27 cellular contexts compared by ENCODE assay signal in genomic region chr4:77003400-77003799, GRCh38. TPM values are rescaled to one million over a fixed set of nuclear protein-coding genes. Genes with fewer than 3 reads are reported as not detected.
DNase-seq lines count a peak whose midpoint lies in the region; ATAC-seq lines count a peak whose summit lies in the region.
"Had no signal": no experiment of that assay in that cellular context is flagged by ENCODE, and none has a peak within 500 bp of the region (broad histone marks: within the 10 kb centered on the region; RNA-seq: fewer than 3 reads in every experiment).

No MANE protein-coding gene starts in this region.

- no peaks in the 10 kb centered on the region for H3K9me3 ChIP-seq in iPS-20b (ENCODE audit: insufficient read depth, low read depth, low read length)
- H3K9me3 ChIP-seq: BE2C, neutrophil had no signal

- H3K4me3 Mint-ChIP-seq in activated T-cell treated with anti-CD3 and anti-CD28 coated beads, Interleukin-2, amount 50 U/mL, for 24 hours: no peak overlapping the region
- H3K4me3 Mint-ChIP-seq in activated T-helper 17 cell treated with anti-CD3 and anti-CD28 coated beads, Interleukin-2, amount 50 U/mL, for 72 hours: peak overlapping the region; percentile 38
- no peak overlapping the region for H3K4me3 Mint-ChIP-seq in stimulated activated effector memory CD8-positive, alpha-beta T cell treated with anti-CD3 and anti-CD28 coated beads, Interleukin-12 subunit alpha, Interleukin-12 subunit beta, amount 100 ng/mL, for 72 hours
- H3K4me3 Mint-ChIP-seq: CD8-positive, alpha-beta memory T cell; naive B cell; type B pancreatic cell had no signal

- H3K4me1 Mint-ChIP-seq in activated T-cell treated with anti-CD3 and anti-CD28 coated beads, Interleukin-2, amount 50 U/mL, for 24 hours (ENCODE audit: low read depth): peaks cover 48% of the 10 kb centered on the region
- peaks cover 33% of the 10 kb centered on the region for H3K4me1 Mint-ChIP-seq in activated T-helper 17 cell treated with anti-CD3 and anti-CD28 coated beads, Interleukin-2, amount 50 U/mL, for 72 hours
- peaks cover 36% of the 10 kb centered on the region for H3K4me1 Mint-ChIP-seq in stimulated activated effector memory CD8-positive, alpha-beta T cell treated with anti-CD3 and anti-CD28 coated beads, Interleukin-12 subunit alpha, Interleukin-12 subunit beta, amount 100 ng/mL, for 72 hours

- no peak for DNase-seq in activated T-cell treated with anti-CD3 and anti-CD28 coated beads, Interleukin-2, amount 50 U/mL, for 24 hours
- DNase-seq in activated T-cell treated with anti-CD3 and anti-CD28 coated beads for 4 hours (no peak), SW 1271 (lab: John Stamatoyannopoulos, UW) (no peak)
- DNase-seq in stimulated activated effector memory CD8-positive, alpha-beta T cell treated with anti-CD3 and anti-CD28 coated beads, Interleukin-12 subunit alpha, Interleukin-12 subunit beta, amount 100 ng/mL, for 72 hours (ENCODE audit: low spot score in 2 of 2): no peak
- DNase-seq: ACHN; activated CD4-positive, alpha-beta T cell treated with anti-CD3 and anti-CD28 coated beads, Interleukin-2, amount 50 U/mL, for 4 hours; BE2C; CD8-positive, alpha-beta memory T cell; cortex of kidney; hypothalamus; naive B cell; NCI-H1092; NCI-H187; NCI-H2171 treated with DMSO at 0.1 percent for 48 hours; NCI-H524; SHP77 treated with DMSO at 0.1 percent for 48 hours; small intestine; stimulated activated CD4-positive, alpha-beta T cell treated with anti-CD3 and anti-CD28 coated beads, Interleukin-1b, Interleukin-23, amount 100 ng/mL, for 48 hours; stimulated activated CD8-positive, alpha-beta memory T cell treated with anti-CD3 and anti-CD28 coated beads, Interleukin-4, amount 100 ng/mL, for 48 hours had no signal

- no peaks in the 10 kb centered on the region for H3K27me3 Mint-ChIP-seq in activated T-cell treated with anti-CD3 and anti-CD28 coated beads, Interleukin-2, amount 50 U/mL, for 24 hours
- no peaks in the 10 kb centered on the region for H3K27me3 Mint-ChIP-seq in activated T-helper 17 cell treated with anti-CD3 and anti-CD28 coated beads, Interleukin-2, amount 50 U/mL, for 72 hours
- H3K27me3 Mint-ChIP-seq: CD8-positive, alpha-beta memory T cell; naive B cell; type B pancreatic cell had no signal

- no peak overlapping the region for H3K9ac ChIP-seq in iPS-20b (ENCODE audit: low read depth, low read length)

- ATAC-seq in activated T-helper 17 cell treated with anti-CD3 and anti-CD28 coated beads, Interleukin-2, amount 50 U/mL, for 72 hours (replicated peaks): peak; percentile 89
- ATAC-seq in stimulated activated effector memory CD8-positive, alpha-beta T cell treated with anti-CD3 and anti-CD28 coated beads, Interleukin-12 subunit alpha, Interleukin-12 subunit beta, amount 100 ng/mL, for 72 hours: peak; percentile 91
- no peak for ATAC-seq in HG03565 (IDR thresholded peaks at IDR 0.05; ENCODE audit: unreplicated experiment)
- ATAC-seq in GM18867 (IDR thresholded peaks at IDR 0.05; ENCODE audit: unreplicated experiment): no peak
- ATAC-seq: left lobe of liver, Panc1 had no signal

- peaks cover 48% of the 10 kb centered on the region for H3K36me3 Mint-ChIP-seq in activated T-cell treated with anti-CD3 and anti-CD28 coated beads, Interleukin-2, amount 50 U/mL, for 24 hours (ENCODE audit: low read depth)
- H3K36me3 Mint-ChIP-seq in activated T-helper 17 cell treated with anti-CD3 and anti-CD28 coated beads, Interleukin-2, amount 50 U/mL, for 72 hours (ENCODE audit: low read depth): peaks cover 23% of the 10 kb centered on the region
- peaks cover 36% of the 10 kb centered on the region for H3K36me3 Mint-ChIP-seq in stimulated activated effector memory CD8-positive, alpha-beta T cell treated with anti-CD3 and anti-CD28 coated beads, Interleukin-12 subunit alpha, Interleukin-12 subunit beta, amount 100 ng/mL, for 72 hours

- no peaks in the 10 kb centered on the region for H3K27me3 ChIP-seq in iPS-20b (ENCODE audit: insufficient read depth, low read length)
- H3K27me3 ChIP-seq: BE2C, neutrophil had no signal

- peaks cover 41% of the 10 kb centered on the region for H3K36me3 ChIP-seq in iPS-20b (ENCODE audit: insufficient read depth, low read depth, low read length)
- H3K36me3 ChIP-seq: neutrophil had no signal

- H3K27ac ChIP-seq in iPS-20b (ENCODE audit: low read length): peak overlapping the region; percentile 39
- H3K27ac ChIP-seq: neutrophil had no signal

- H3K4me3 ChIP-seq in iPS-20b (ENCODE audit: low read length): peak overlapping the region; percentile 35; the same call in 1 of the 2 replicates

- H3K4me1 ChIP-seq in iPS-20b (ENCODE audit: insufficient read depth, low read length): peaks cover 63% of the 10 kb centered on the region
- H3K4me1 ChIP-seq: BE2C had no signal

- H3K9me3 Mint-ChIP-seq in activated T-cell treated with anti-CD3 and anti-CD28 coated beads, Interleukin-2, amount 50 U/mL, for 24 hours: no peaks in the 10 kb centered on the region
- H3K9me3 Mint-ChIP-seq in activated T-helper 17 cell treated with anti-CD3 and anti-CD28 coated beads, Interleukin-2, amount 50 U/mL, for 72 hours: no peaks in the 10 kb centered on the region
- no peaks in the 10 kb centered on the region for H3K9me3 Mint-ChIP-seq in stimulated activated effector memory CD8-positive, alpha-beta T cell treated with anti-CD3 and anti-CD28 coated beads, Interleukin-12 subunit alpha, Interleukin-12 subunit beta, amount 100 ng/mL, for 72 hours
- H3K9me3 Mint-ChIP-seq: CD8-positive, alpha-beta memory T cell; naive B cell; type B pancreatic cell had no signal

- peak overlapping the region; percentile 22 for H3K27ac Mint-ChIP-seq in activated T-cell treated with anti-CD3 and anti-CD28 coated beads, Interleukin-2, amount 50 U/mL, for 24 hours
- H3K27ac Mint-ChIP-seq in activated T-helper 17 cell treated with anti-CD3 and anti-CD28 coated beads, Interleukin-2, amount 50 U/mL, for 72 hours: peak overlapping the region; percentile 74
- peak overlapping the region; percentile 13 for H3K27ac Mint-ChIP-seq in stimulated activated effector memory CD8-positive, alpha-beta T cell treated with anti-CD3 and anti-CD28 coated beads, Interleukin-12 subunit alpha, Interleukin-12 subunit beta, amount 100 ng/mL, for 72 hours
- H3K27ac Mint-ChIP-seq: naive B cell, type B pancreatic cell had no signal

RNA-seq across cellular contexts. Expression of gene SEPTIN11, which starts 53.8 kb away (rescaled TPM):
- 10 to 100 TPM; 20.0 to 55.1 TPM for total RNA-seq in activated T-helper 17 cell treated with anti-CD3 and anti-CD28 coated beads, Interleukin-2, amount 50 U/mL, for 72 hours

Comparison
In these comparisons a context has a peak if more than half of its experiments do, and no peak if none do; other contexts are left out.
1. H3K27ac Mint-ChIP-seq: peak in every context shown above with its lines; median percentile 74 in activated T-helper 17 cell treated with anti-CD3 and anti-CD28 coated beads, Interleukin-2, amount 50 U/mL, for 72 hours; 22 in activated T-cell treated with anti-CD3 and anti-CD28 coated beads, Interleukin-2, amount 50 U/mL, for 24 hours; 13 in stimulated activated effector memory CD8-positive, alpha-beta T cell treated with anti-CD3 and anti-CD28 coated beads, Interleukin-12 subunit alpha, Interleukin-12 subunit beta, amount 100 ng/mL, for 72 hours.
2. ATAC-seq: peak in activated T-helper 17 cell treated with anti-CD3 and anti-CD28 coated beads, Interleukin-2, amount 50 U/mL, for 72 hours (single experiment) and stimulated activated effector memory CD8-positive, alpha-beta T cell treated with anti-CD3 and anti-CD28 coated beads, Interleukin-12 subunit alpha, Interleukin-12 subunit beta, amount 100 ng/mL, for 72 hours (single experiment); none in HG03565 (single experiment) and GM18867 (single experiment).